1 cellular context compared by ENCODE assay signal in the genomic region with DNA sequence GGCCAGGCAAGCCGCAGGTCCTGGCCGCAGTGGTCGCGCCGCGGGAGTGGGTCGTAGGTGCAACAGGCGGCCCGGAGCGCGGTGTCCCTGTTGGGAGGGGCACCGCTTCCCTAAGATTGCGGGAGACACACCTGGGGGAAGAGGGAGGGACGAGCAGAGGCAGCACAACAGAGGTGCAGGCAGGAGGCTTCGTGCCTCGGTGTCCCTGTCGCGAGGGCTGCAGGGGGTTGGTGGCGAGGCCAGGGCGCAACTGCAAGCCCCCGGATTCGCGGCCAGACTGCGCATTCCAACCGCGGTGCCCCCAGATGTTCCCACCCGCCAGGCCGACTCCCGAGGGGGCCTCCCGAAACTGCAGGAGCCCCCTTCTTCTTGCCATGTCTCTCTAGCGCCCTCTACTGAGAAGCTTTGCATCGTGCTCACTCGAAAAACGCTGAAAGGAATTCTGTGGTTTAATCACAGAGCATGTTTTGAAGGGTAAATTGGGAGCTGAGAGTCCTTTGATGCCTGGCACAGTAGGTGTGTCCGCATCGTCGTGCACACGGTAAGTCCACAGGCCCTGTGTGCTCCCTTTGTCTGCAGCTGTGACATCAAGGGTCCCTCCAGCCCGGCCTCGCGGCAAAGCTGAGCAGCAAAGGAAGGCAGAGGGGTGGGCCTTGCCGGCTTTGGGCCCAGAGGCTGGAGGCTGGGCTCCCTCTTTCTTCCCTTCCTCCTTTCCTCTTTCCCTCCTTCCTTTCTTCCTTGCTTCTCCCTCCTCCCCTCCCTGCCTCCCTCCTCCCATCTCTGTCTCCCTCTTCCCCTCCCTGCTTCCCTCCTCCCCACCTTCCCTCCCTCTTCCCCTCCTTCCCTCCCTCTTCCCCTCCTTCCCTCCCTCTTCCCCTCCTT.
TF ChIP-seq lines count a peak whose summit lies in the region.

No MANE protein-coding gene starts in this region.

TF ChIP-seq in H1, 55 proteins besides CTCF, POLR2A, EP300 and RAD21:
- TF ChIP-seq CBX8 (IDR thresholded peaks at IDR 0.05; ENCODE audit: borderline replicate concordance, low read depth, low read length) (no peak), GTF2F1 (IDR thresholded peaks at IDR 0.05; ENCODE audit: borderline replicate concordance, low read depth, low read length) (no peak), EGR1 (IDR thresholded peaks at IDR 0.05; ENCODE audit: borderline replicate concordance, low read depth, low read length) (no peak), TAF7 (optimal IDR thresholded peaks at IDR 0.05; ENCODE audit: borderline replicate concordance, low read depth, low read length) (no peak), NRF1 (IDR thresholded peaks at IDR 0.05; ENCODE audit: low read depth, low read length) (no peak), POLR2AphosphoS5 (IDR thresholded peaks at IDR 0.05; ENCODE audit: low read depth, low read length) (no peak), HDAC6 (IDR thresholded peaks at IDR 0.05; ENCODE audit: low read depth, low read length) (no peak), CHD2 (IDR thresholded peaks at IDR 0.05; ENCODE audit: low read length) (no peak), GABPA (IDR thresholded peaks at IDR 0.05; ENCODE audit: borderline replicate concordance, insufficient read depth, low read length) (no peak)
- TF ChIP-seq, protein P1, sequence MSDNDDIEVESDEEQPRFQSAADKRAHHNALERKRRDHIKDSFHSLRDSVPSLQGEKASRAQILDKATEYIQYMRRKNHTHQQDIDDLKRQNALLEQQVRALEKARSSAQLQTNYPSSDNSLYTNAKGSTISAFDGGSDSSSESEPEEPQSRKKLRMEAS (IDR thresholded peaks at IDR 0.05), result no peak
- TF ChIP-seq, protein P2, sequence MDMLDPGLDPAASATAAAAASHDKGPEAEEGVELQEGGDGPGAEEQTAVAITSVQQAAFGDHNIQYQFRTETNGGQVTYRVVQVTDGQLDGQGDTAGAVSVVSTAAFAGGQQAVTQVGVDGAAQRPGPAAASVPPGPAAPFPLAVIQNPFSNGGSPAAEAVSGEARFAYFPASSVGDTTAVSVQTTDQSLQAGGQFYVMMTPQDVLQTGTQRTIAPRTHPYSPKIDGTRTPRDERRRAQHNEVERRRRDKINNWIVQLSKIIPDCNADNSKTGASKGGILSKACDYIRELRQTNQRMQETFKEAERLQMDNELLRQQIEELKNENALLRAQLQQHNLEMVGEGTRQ (IDR thresholded peaks at IDR 0.05; ENCODE audit: low read length), result no peak
